In genomic region chr11:79333381-79333780, GRCh38 we compare ENCODE assay signal across 38 cellular contexts.
"Had no signal": no experiment of that assay in that cellular context is flagged by ENCODE, and none has a peak within 500 bp of the region (broad histone marks: within the 10 kb centered on the region; RNA-seq: fewer than 3 reads in every experiment).

No MANE protein-coding gene starts in this region.

- H3K4me1 ChIP-seq: ascending aorta had no signal

- H3K4me3 ChIP-seq: ascending aorta, cardiac muscle cell had no signal

- H3K9me3 ChIP-seq: ascending aorta had no signal

- H3K27ac ChIP-seq: ascending aorta, cardiac muscle cell, WERI-Rb-1 had no signal

- H3K27me3 Mint-ChIP-seq: activated CD4-positive, alpha-beta memory T cell treated with anti-CD3 and anti-CD28 coated beads, Interleukin-2, amount 10 ng/mL, durations not matched to agents 7 days and 5 days; activated CD4-positive, alpha-beta T cell treated with anti-CD3 and anti-CD28 coated beads, Interleukin-2, amount 10 ng/mL, durations not matched to agents 7 days and 5 days; activated CD8-positive, alpha-beta memory T cell treated with anti-CD3 and anti-CD28 coated beads, Interleukin-2, amount 10 ng/mL, durations not matched to agents 7 days and 5 days; activated naive CD4-positive, alpha-beta T cell treated with anti-CD3 and anti-CD28 coated beads, Interleukin-2, amount 10 ng/mL, durations not matched to agents 7 days and 5 days; activated naive CD8-positive, alpha-beta T cell; activated naive CD8-positive, alpha-beta T cell treated with anti-CD3 and anti-CD28 coated beads, Interleukin-2, amount 50 U/mL, for 24 hours; activated T-cell treated with anti-CD3 and anti-CD28 coated beads, Interleukin-2, amount 50 U/mL, for 24 hours; brain; central memory CD8-positive, alpha-beta T cell had no signal

- ATAC-seq: activated CD4-positive, alpha-beta T cell treated with anti-CD3 and anti-CD28 coated beads for 36 hours; activated CD4-positive, CD25-positive, alpha-beta regulatory T cell treated with anti-CD3 and anti-CD28 coated beads, Interleukin-2, amount 50 U/mL, for 24 hours; activated CD8-positive, alpha-beta memory T cell treated with anti-CD3 and anti-CD28 coated beads, Interleukin-2, amount 10 ng/mL, durations not matched to agents 7 days and 5 days; activated CD8-positive, alpha-beta T cell treated with anti-CD3 and anti-CD28 coated beads, Interleukin-2, amount 10 ng/mL, durations not matched to agents 7 days and 5 days; activated naive CD8-positive, alpha-beta T cell treated with anti-CD3 and anti-CD28 coated beads, Interleukin-2, amount 50 U/mL, for 24 hours; WTC11 had no signal

- H3K27me3 ChIP-seq: ascending aorta, cardiac muscle cell had no signal

- H3K36me3 ChIP-seq: ascending aorta, cardiac muscle cell, WERI-Rb-1 had no signal

- H3K27ac Mint-ChIP-seq: activated CD4-positive, alpha-beta memory T cell treated with anti-CD3 and anti-CD28 coated beads, Interleukin-2, amount 10 ng/mL, durations not matched to agents 7 days and 5 days; activated CD4-positive, alpha-beta T cell treated with anti-CD3 and anti-CD28 coated beads for 36 hours; activated CD4-positive, alpha-beta T cell treated with anti-CD3 and anti-CD28 coated beads, Interleukin-2, amount 10 ng/mL, durations not matched to agents 7 days and 5 days; activated CD8-positive, alpha-beta memory T cell treated with anti-CD3 and anti-CD28 coated beads, Interleukin-2, amount 10 ng/mL, durations not matched to agents 7 days and 5 days; activated CD8-positive, alpha-beta T cell treated with anti-CD3 and anti-CD28 coated beads, Interleukin-2, amount 10 ng/mL, durations not matched to agents 7 days and 5 days; activated naive CD4-positive, alpha-beta T cell treated with anti-CD3 and anti-CD28 coated beads, Interleukin-2, amount 10 ng/mL, durations not matched to agents 7 days and 5 days; activated naive CD4-positive, alpha-beta T cell treated with anti-CD3 and anti-CD28 coated beads, Interleukin-2, amount 50 U/mL, for 24 hours; activated naive CD8-positive, alpha-beta T cell; activated naive CD8-positive, alpha-beta T cell treated with anti-CD3 and anti-CD28 coated beads, Interleukin-2, amount 10 ng/mL, durations not matched to agents 7 days and 5 days; activated naive CD8-positive, alpha-beta T cell treated with anti-CD3 and anti-CD28 coated beads, Interleukin-2, amount 50 U/mL, for 24 hours; activated T-cell treated with anti-CD3 and anti-CD28 coated beads, Interleukin-2, amount 50 U/mL, for 24 hours; activated T-helper 2 cell treated with anti-CD3 and anti-CD28 coated beads, Interferon-gamma antibody, Interleukin-2, Interleukin-4, amounts not matched to agents 10 μg/mL and 5 μg/mL and 100 μg/mL, durations not matched to agents 14 hours and 24 hours and 36 hours; brain; T-helper 1 cell treated with Interleukin-12 subunit alpha and Interleukin-12 subunit beta and Interleukin-4 antibody, amounts not matched to agents 30 μg/mL and 1 μg/mL, for 36 hours; T-helper 2 cell treated with Interferon-gamma antibody and Interleukin-4, amounts not matched to agents 5 μg/mL and 100 μg/mL, for 36 hours; WTC11 had no signal

- H3K4me3 Mint-ChIP-seq: activated CD4-positive, alpha-beta memory T cell treated with anti-CD3 and anti-CD28 coated beads, Interleukin-2, amount 10 ng/mL, durations not matched to agents 7 days and 5 days; activated CD4-positive, alpha-beta T cell treated with anti-CD3 and anti-CD28 coated beads for 36 hours; activated CD4-positive, alpha-beta T cell treated with anti-CD3 and anti-CD28 coated beads, Interleukin-2, amount 10 ng/mL, durations not matched to agents 7 days and 5 days; activated CD8-positive, alpha-beta memory T cell treated with anti-CD3 and anti-CD28 coated beads, Interleukin-2, amount 10 ng/mL, durations not matched to agents 7 days and 5 days; activated CD8-positive, alpha-beta T cell treated with anti-CD3 and anti-CD28 coated beads, Interleukin-2, amount 10 ng/mL, durations not matched to agents 7 days and 5 days; activated naive CD4-positive, alpha-beta T cell treated with anti-CD3 and anti-CD28 coated beads, Interleukin-2, amount 10 ng/mL, durations not matched to agents 7 days and 5 days; activated naive CD4-positive, alpha-beta T cell treated with anti-CD3 and anti-CD28 coated beads, Interleukin-2, amount 50 U/mL, for 24 hours; activated naive CD8-positive, alpha-beta T cell; activated naive CD8-positive, alpha-beta T cell treated with anti-CD3 and anti-CD28 coated beads, Interleukin-2, amount 10 ng/mL, durations not matched to agents 7 days and 5 days; activated naive CD8-positive, alpha-beta T cell treated with anti-CD3 and anti-CD28 coated beads, Interleukin-2, amount 50 U/mL, for 24 hours; activated T-cell treated with anti-CD3 and anti-CD28 coated beads, Interleukin-2, amount 50 U/mL, for 24 hours; brain; central memory CD8-positive, alpha-beta T cell; T-helper 1 cell treated with Interleukin-12 subunit alpha and Interleukin-12 subunit beta and Interleukin-4 antibody, amounts not matched to agents 30 μg/mL and 1 μg/mL, for 36 hours; T-helper 2 cell treated with Interferon-gamma antibody and Interleukin-4, amounts not matched to agents 5 μg/mL and 100 μg/mL, for 36 hours; WTC11 had no signal

- DNase-seq: activated CD4-positive, alpha-beta memory T cell treated with anti-CD3 and anti-CD28 coated beads, Interleukin-2, amount 10 ng/mL, durations not matched to agents 7 days and 5 days; activated CD4-positive, alpha-beta T cell treated with anti-CD3 and anti-CD28 coated beads for 1 hour; activated CD4-positive, alpha-beta T cell treated with anti-CD3 and anti-CD28 coated beads for 36 hours; activated CD4-positive, alpha-beta T cell treated with anti-CD3 and anti-CD28 coated beads for 48 hours; activated CD4-positive, alpha-beta T cell treated with anti-CD3 and anti-CD28 coated beads, Interleukin-2, amount 10 ng/mL, durations not matched to agents 7 days and 5 days; activated CD4-positive, alpha-beta T cell treated with anti-CD3 and anti-CD28 coated beads, Interleukin-2, amount 50 U/mL, for 48 hours; activated CD4-positive, CD25-positive, alpha-beta regulatory T cell; activated CD8-positive, alpha-beta memory T cell treated with anti-CD3 and anti-CD28 coated beads for 24 hours; activated CD8-positive, alpha-beta memory T cell treated with anti-CD3 and anti-CD28 coated beads, Interleukin-2, amount 10 ng/mL, durations not matched to agents 7 days and 5 days; activated CD8-positive, alpha-beta memory T cell treated with anti-CD3 and anti-CD28 coated beads, Interleukin-2, amount 50 U/mL, for 48 hours; activated CD8-positive, alpha-beta T cell treated with anti-CD3 and anti-CD28 coated beads, Interleukin-2, amount 10 ng/mL, durations not matched to agents 7 days and 5 days; activated effector memory CD4-positive, alpha-beta T cell treated with Interleukin-2 at 50 U/mL for 16 hours; activated gamma-delta T cell; activated naive CD4-positive, alpha-beta T cell treated with anti-CD3 and anti-CD28 coated beads, Interleukin-2, amount 10 ng/mL, durations not matched to agents 7 days and 5 days; activated naive CD4-positive, alpha-beta T cell treated with Interleukin-2 at 50 U/mL for 16 hours; activated naive CD8-positive, alpha-beta T cell treated with anti-CD3 and anti-CD28 coated beads, Interleukin-2, amount 10 ng/mL, durations not matched to agents 7 days and 5 days; activated naive CD8-positive, alpha-beta T cell treated with anti-CD3 and anti-CD28 coated beads, Interleukin-2, amount 50 U/mL, for 24 hours; activated T-cell treated with anti-CD3 and anti-CD28 coated beads, Interleukin-2, amount 50 U/mL, for 24 hours; activated T-cell treated with anti-CD3 and anti-CD28 coated beads, Interleukin-2, amount 50 U/mL, for 48 hours; amygdala; anterior cingulate cortex; caudate nucleus; cerebellar nuclear complex; T-helper 1 cell; T-helper 2 cell; T-helper 9 cell; WERI-Rb-1 had no signal

- H3K9me3 Mint-ChIP-seq: activated CD4-positive, alpha-beta T cell treated with anti-CD3 and anti-CD28 coated beads, Interleukin-2, amount 10 ng/mL, durations not matched to agents 7 days and 5 days; activated naive CD4-positive, alpha-beta T cell treated with anti-CD3 and anti-CD28 coated beads, Interleukin-2, amount 50 U/mL, for 24 hours; activated naive CD8-positive, alpha-beta T cell treated with anti-CD3 and anti-CD28 coated beads, Interleukin-2, amount 10 ng/mL, durations not matched to agents 7 days and 5 days; activated naive CD8-positive, alpha-beta T cell treated with anti-CD3 and anti-CD28 coated beads, Interleukin-2, amount 50 U/mL, for 24 hours; activated T-cell treated with anti-CD3 and anti-CD28 coated beads, Interleukin-2, amount 50 U/mL, for 24 hours; activated T-helper 2 cell treated with anti-CD3 and anti-CD28 coated beads, Interferon-gamma antibody, Interleukin-2, Interleukin-4, amounts not matched to agents 10 μg/mL and 5 μg/mL and 100 μg/mL, durations not matched to agents 14 hours and 24 hours and 36 hours; brain; T-helper 1 cell treated with Interleukin-12 subunit alpha and Interleukin-12 subunit beta and Interleukin-4 antibody, amounts not matched to agents 30 μg/mL and 1 μg/mL, for 36 hours; T-helper 2 cell treated with Interferon-gamma antibody and Interleukin-4, amounts not matched to agents 5 μg/mL and 100 μg/mL, for 36 hours; WTC11 had no signal

- H3K4me1 Mint-ChIP-seq: activated CD4-positive, alpha-beta memory T cell treated with anti-CD3 and anti-CD28 coated beads, Interleukin-2, amount 10 ng/mL, durations not matched to agents 7 days and 5 days; activated CD4-positive, alpha-beta T cell treated with anti-CD3 and anti-CD28 coated beads for 36 hours; activated CD4-positive, alpha-beta T cell treated with anti-CD3 and anti-CD28 coated beads, Interleukin-2, amount 10 ng/mL, durations not matched to agents 7 days and 5 days; activated CD8-positive, alpha-beta memory T cell treated with anti-CD3 and anti-CD28 coated beads, Interleukin-2, amount 10 ng/mL, durations not matched to agents 7 days and 5 days; activated naive CD4-positive, alpha-beta T cell treated with anti-CD3 and anti-CD28 coated beads, Interleukin-2, amount 10 ng/mL, durations not matched to agents 7 days and 5 days; activated naive CD4-positive, alpha-beta T cell treated with anti-CD3 and anti-CD28 coated beads, Interleukin-2, amount 50 U/mL, for 24 hours; activated naive CD8-positive, alpha-beta T cell treated with anti-CD3 and anti-CD28 coated beads, Interleukin-2, amount 10 ng/mL, durations not matched to agents 7 days and 5 days; activated naive CD8-positive, alpha-beta T cell treated with anti-CD3 and anti-CD28 coated beads, Interleukin-2, amount 50 U/mL, for 24 hours; central memory CD8-positive, alpha-beta T cell had no signal

- H3K36me3 Mint-ChIP-seq: activated CD8-positive, alpha-beta memory T cell treated with anti-CD3 and anti-CD28 coated beads, Interleukin-2, amount 10 ng/mL, durations not matched to agents 7 days and 5 days; activated naive CD4-positive, alpha-beta T cell treated with anti-CD3 and anti-CD28 coated beads, Interleukin-2, amount 10 ng/mL, durations not matched to agents 7 days and 5 days; activated naive CD4-positive, alpha-beta T cell treated with anti-CD3 and anti-CD28 coated beads, Interleukin-2, amount 50 U/mL, for 24 hours; activated naive CD8-positive, alpha-beta T cell; activated naive CD8-positive, alpha-beta T cell treated with anti-CD3 and anti-CD28 coated beads, Interleukin-2, amount 10 ng/mL, durations not matched to agents 7 days and 5 days; brain; WTC11 had no signal
